ENCODE assay signal across 20 cellular contexts in the genomic region with DNA sequence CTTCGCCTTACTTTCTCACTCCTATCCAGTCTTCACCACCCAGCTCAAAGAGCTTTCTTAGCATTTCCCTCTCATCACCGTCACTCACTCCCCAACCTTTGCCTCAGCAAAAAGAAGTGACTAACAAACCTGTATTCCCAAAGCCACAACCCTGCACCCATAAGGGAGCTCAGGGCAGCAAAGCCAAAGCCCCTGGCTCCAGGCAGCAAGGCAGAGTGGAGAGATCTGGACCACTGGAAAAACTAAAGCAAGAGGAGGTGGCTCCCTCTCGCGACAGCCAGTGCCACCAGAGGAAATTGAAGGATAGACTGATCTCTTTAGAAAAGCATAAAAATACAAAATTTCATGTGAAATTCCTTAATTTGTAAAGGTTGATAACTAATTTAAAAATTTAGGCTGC. TPM values are rescaled to one million over a fixed set of nuclear protein-coding genes. Genes with fewer than 3 reads are reported as not detected.
DNase-seq lines count a peak whose midpoint lies in the region; ATAC-seq, FAIRE-seq and TF ChIP-seq lines count a peak whose summit lies in the region.
"Had no signal": no experiment of that assay in that cellular context is flagged by ENCODE, and none has a peak within 500 bp of the region (broad histone marks: within the 10 kb centered on the region; RNA-seq: fewer than 3 reads in every experiment).

No MANE protein-coding gene starts in this region.

- H2BK5ac ChIP-seq in H1 (ENCODE audit: low read depth, low read length): no peak overlapping the region

- H3K4me2 ChIP-seq in H1 (ENCODE audit: insufficient read depth in 1 of 2, low read depth in 2 of 2, low read length in 2 of 2): no peak overlapping the region
- H3K4me2 ChIP-seq: GM23338 had no signal

- H3K4me1 Mint-ChIP-seq in activated CD8-positive, alpha-beta T cell treated with anti-CD3 and anti-CD28 coated beads, Interleukin-2, amount 10 ng/mL, durations not matched to agents 7 days and 5 days (ENCODE audit: low read depth): peaks cover 38% of the 10 kb centered on the region
- peaks cover 14% of the 10 kb centered on the region for H3K4me1 Mint-ChIP-seq in activated CD8-positive, alpha-beta T cell treated with anti-CD3 and anti-CD28 coated beads for 36 hours (ENCODE audit: low read depth)
- H3K4me1 Mint-ChIP-seq in type B pancreatic cell (ENCODE audit: unreplicated experiment) (peaks cover 36% of the 10 kb centered on the region), glutamatergic neuron (ENCODE audit: low read depth, unreplicated experiment) (peaks cover 8% of the 10 kb centered on the region)

- no peaks in the 10 kb centered on the region for H3K36me3 ChIP-seq in H1 (ENCODE audit: control insufficient read depth in 2 of 4, insufficient read depth in 4 of 4, low read length in 3 of 4)
- H3K36me3 ChIP-seq: Peyer's patch had no signal

- H2AFZ ChIP-seq in H1 (ENCODE audit: low read length): no peak overlapping the region
- H2AFZ ChIP-seq: GM23338 had no signal

- intact Hi-C loops in activated CD8-positive, alpha-beta T cell treated with anti-CD3 and anti-CD28 coated beads for 36 hours (cut with micrococcal nuclease): no loop called here

- no peak for DNase-seq in activated CD8-positive, alpha-beta T cell treated with anti-CD3 and anti-CD28 coated beads, Interleukin-2, amount 10 ng/mL, durations not matched to agents 7 days and 5 days
- DNase-seq in activated CD8-positive, alpha-beta T cell treated with anti-CD3 and anti-CD28 coated beads for 36 hours: no peak
- DNase-seq in RPMI7951 (ENCODE audit: low read depth) (peak; percentile 63), H1 (ENCODE audit: low read depth in 1 of 2, low spot score in 2 of 2) (no peak), type B pancreatic cell (ENCODE audit: extremely low spot score, unreplicated experiment) (no peak), NCI-H345 (lab: John Stamatoyannopoulos, UW) (no peak), glutamatergic neuron (no peak), DMS53 (lab: John Stamatoyannopoulos, UW) (no peak)
- DNase-seq: CD8-positive, alpha-beta T cell; DMS79; KG1; NCI-H1436; NCI-H2029 treated with DMSO at 0.1 percent for 48 hours; NCI-H2171 treated with DMSO at 0.1 percent for 48 hours; NCI-H510A treated with DMSO at 0.1 percent for 48 hours; NCI-H82; Peyer's patch had no signal

- POLR2A ChIA-PET in activated CD8-positive, alpha-beta T cell treated with anti-CD3 and anti-CD28 coated beads, Interleukin-2, amount 10 ng/mL, durations not matched to agents 7 days and 5 days (lab: Charles Lee): no interaction called here
- POLR2A ChIA-PET in activated CD8-positive, alpha-beta T cell treated with anti-CD3 and anti-CD28 coated beads for 36 hours (lab: Charles Lee): no interaction called here
- POLR2A ChIA-PET in H1 (lab: Charles Lee; ENCODE audit: partially characterized antibody): interaction anchor here (0.7 to 1.4 kb wide), 2 partner anchors 25 to 382 kb away, joined by 3 read pairs; partner anchors contain the start of gene CDCP1

- H3K27me3 ChIP-seq in H1 (replicated peaks in 1 of 4; ENCODE audit: control insufficient read depth in 3 of 4, extremely low read depth in 1 of 4, insufficient read depth in 3 of 4, low read length in 3 of 4): peaks cover 0 to 6% (median 0%) of the 10 kb centered on the region in 4 experiments; a peak in 2 of 7 replicates
- H3K27me3 ChIP-seq: Peyer's patch had no signal

- no peak overlapping the region for H2BK120ac ChIP-seq in H1 (replicated peaks; ENCODE audit: low read depth, low read length)

- TF ChIP-seq EP300 in H1 (IDR thresholded peaks at IDR 0.05; ENCODE audit: borderline replicate concordance in 1 of 2, low read depth in 2 of 2, low read length in 2 of 2): no peak

- H3K23me2 ChIP-seq in H1 (ENCODE audit: low read depth, low read length): no peaks in the 10 kb centered on the region

- no peak overlapping the region for H4K5ac ChIP-seq in H1 (ENCODE audit: insufficient read length, low read depth, low read length)

- peak; percentile 24 to 35 for TF ChIP-seq RAD21 in H1 (IDR thresholded peaks at IDR 0.05 in 1 of 2, conservative IDR thresholded peaks at IDR 0.05 in 1 of 2; ENCODE audit: low read depth in 2 of 2, low read length in 2 of 2)

- FAIRE-seq in H1 (lab: Jason Lieb, UNC): no peak
- FAIRE-seq: GM18507 had no signal

- no peak overlapping the region for H3K4me3 ChIP-seq in H1 (ENCODE audit: extremely low read depth in 1 of 4, insufficient read depth in 2 of 4, low read depth in 3 of 4, low read length in 4 of 4)
- H3K4me3 ChIP-seq: GM23338, Peyer's patch had no signal

- no peak overlapping the region for H2BK15ac ChIP-seq in H1 (ENCODE audit: low read length)

- H3K27ac ChIP-seq in H1 (ENCODE audit: low read depth, low read length): no peak overlapping the region
- H3K27ac ChIP-seq: Peyer's patch had no signal

- CTCF ChIA-PET in activated CD8-positive, alpha-beta T cell treated with anti-CD3 and anti-CD28 coated beads, Interleukin-2, amount 10 ng/mL, durations not matched to agents 7 days and 5 days (lab: Charles Lee): no interaction called here
- CTCF ChIA-PET in activated CD8-positive, alpha-beta T cell treated with anti-CD3 and anti-CD28 coated beads for 36 hours (lab: Charles Lee): interaction anchor here (2.1 kb wide), 1 partner anchor 135 kb away, joined by 4 read pairs; no protein-coding TSS in a partner anchor
- CTCF ChIA-PET in H1 (lab: Charles Lee; ENCODE audit: partially characterized antibody): interaction anchor here (0.6 to 2.7 kb wide), 8 partner anchors 24 to 159 kb away, joined by 3 to 9 read pairs (median 4); no protein-coding TSS in a partner anchor

- H3K23ac ChIP-seq in H1 (ENCODE audit: insufficient read length): no peak overlapping the region

- no peak overlapping the region for H2BK20ac ChIP-seq in H1 (ENCODE audit: low read length)

- no peaks in the 10 kb centered on the region for H4K20me1 ChIP-seq in H1 (replicated peaks in 1 of 2; ENCODE audit: control insufficient read depth in 1 of 2, insufficient read depth in 2 of 2, low read length in 2 of 2)

- H3K27ac Mint-ChIP-seq in activated CD8-positive, alpha-beta T cell treated with anti-CD3 and anti-CD28 coated beads, Interleukin-2, amount 10 ng/mL, durations not matched to agents 7 days and 5 days: peak overlapping the region; percentile 24
- H3K27ac Mint-ChIP-seq in activated CD8-positive, alpha-beta T cell treated with anti-CD3 and anti-CD28 coated beads for 36 hours: no peak overlapping the region
- H3K27ac Mint-ChIP-seq in type B pancreatic cell: peak overlapping the region; percentile 24
- H3K27ac Mint-ChIP-seq in glutamatergic neuron (ENCODE audit: unreplicated experiment): no peak overlapping the region
- H3K27ac Mint-ChIP-seq: CD8-positive, alpha-beta T cell; GM23338 had no signal

- peaks cover 8% of the 10 kb centered on the region for H3K27me3 Mint-ChIP-seq in activated CD8-positive, alpha-beta T cell treated with anti-CD3 and anti-CD28 coated beads, Interleukin-2, amount 10 ng/mL, durations not matched to agents 7 days and 5 days (ENCODE audit: low read depth)
- H3K27me3 Mint-ChIP-seq in activated CD8-positive, alpha-beta T cell treated with anti-CD3 and anti-CD28 coated beads for 36 hours: peaks cover 2% of the 10 kb centered on the region
- no peaks in the 10 kb centered on the region for H3K27me3 Mint-ChIP-seq in type B pancreatic cell
- peaks cover 2% of the 10 kb centered on the region for H3K27me3 Mint-ChIP-seq in glutamatergic neuron (ENCODE audit: unreplicated experiment)

- peaks cover 2% of the 10 kb centered on the region for H3K36me3 Mint-ChIP-seq in activated CD8-positive, alpha-beta T cell treated with anti-CD3 and anti-CD28 coated beads, Interleukin-2, amount 10 ng/mL, durations not matched to agents 7 days and 5 days (ENCODE audit: low read depth)
- H3K36me3 Mint-ChIP-seq in activated CD8-positive, alpha-beta T cell treated with anti-CD3 and anti-CD28 coated beads for 36 hours (ENCODE audit: low read depth): no peaks in the 10 kb centered on the region
- H3K36me3 Mint-ChIP-seq in type B pancreatic cell: peaks cover 2% of the 10 kb centered on the region
- H3K36me3 Mint-ChIP-seq in glutamatergic neuron (ENCODE audit: unreplicated experiment): peaks cover 7% of the 10 kb centered on the region
- H3K36me3 Mint-ChIP-seq: CD8-positive, alpha-beta T cell had no signal

- H4K91ac ChIP-seq in H1 (replicated peaks; ENCODE audit: insufficient read length, low read length): no peak overlapping the region

- H2AK5ac ChIP-seq in H1 (ENCODE audit: low read depth, low read length): no peak overlapping the region

- no peak overlapping the region for H3K9ac ChIP-seq in H1 (replicated peaks in 1 of 4; ENCODE audit: extremely low read depth in 1 of 4, low read depth in 3 of 4, low read length in 3 of 4)

- H3K56ac ChIP-seq in H1 (replicated peaks; ENCODE audit: insufficient read length, low read depth, low read length): no peak overlapping the region

- WGBS in H1 (ENCODE audit: extremely low coverage in 1 of 2, insufficient coverage in 1 of 2, insufficient read length in 1 of 2, insufficient replicate concordance in 2 of 2, low coverage in 1 of 2, low lambda C conversion rate in 2 of 2, missing lambda C conversion rate in 1 of 2), 2 experiments: 56% methylated on average over 4 of the region's 4 CpGs; no CpG with 5 or more reads in 1 of the 2 experiments

- no peak for ATAC-seq in activated CD8-positive, alpha-beta T cell treated with anti-CD3 and anti-CD28 coated beads, Interleukin-2, amount 10 ng/mL, durations not matched to agents 7 days and 5 days
- no peak for ATAC-seq in activated CD8-positive, alpha-beta T cell treated with anti-CD3 and anti-CD28 coated beads for 36 hours
- ATAC-seq: CD8-positive, alpha-beta T cell; GM23338 had no signal

- H3K4me1 ChIP-seq in H1 (replicated peaks in 1 of 4; ENCODE audit: control insufficient read depth in 3 of 4, insufficient read depth in 4 of 4, low read length in 3 of 4): peaks cover 1 to 9% (median 5%) of the 10 kb centered on the region in 4 experiments; a peak in 6 of 7 replicates

- H3K4me3 Mint-ChIP-seq in activated CD8-positive, alpha-beta T cell treated with anti-CD3 and anti-CD28 coated beads, Interleukin-2, amount 10 ng/mL, durations not matched to agents 7 days and 5 days: no peak overlapping the region
- no peak overlapping the region for H3K4me3 Mint-ChIP-seq in activated CD8-positive, alpha-beta T cell treated with anti-CD3 and anti-CD28 coated beads for 36 hours
- H3K4me3 Mint-ChIP-seq in type B pancreatic cell (peak overlapping the region; percentile 44), glutamatergic neuron (ENCODE audit: unreplicated experiment) (no peak overlapping the region)
- H3K4me3 Mint-ChIP-seq: CD8-positive, alpha-beta T cell; GM23338 had no signal

- H3K9me3 ChIP-seq in H1 (ENCODE audit: insufficient read depth in 2 of 2, low read depth in 1 of 2, low read length in 1 of 2): no peaks in the 10 kb centered on the region
- H3K9me3 ChIP-seq: Peyer's patch had no signal

- TF ChIP-seq CTCF in activated CD8-positive, alpha-beta T cell treated with anti-CD3 and anti-CD28 coated beads for 36 hours (IDR thresholded peaks at IDR 0.05): no peak
- no peak for TF ChIP-seq CTCF in H1 (IDR thresholded peaks at IDR 0.05; ENCODE audit: control extremely low read depth in 1 of 3, insufficient read depth in 1 of 3, low read depth in 1 of 3, low read length in 3 of 3)
- no peak for TF ChIP-seq CTCF in type B pancreatic cell (conservative IDR thresholded peaks at IDR 0.05)
- no peak for TF ChIP-seq CTCF in glutamatergic neuron (IDR thresholded peaks at IDR 0.05; ENCODE audit: partially characterized antibody, unreplicated experiment)

- no peak overlapping the region for H2BK12ac ChIP-seq in H1 (ENCODE audit: low read depth, low read length)

- no peak for TF ChIP-seq POLR2A in H1 (IDR thresholded peaks at IDR 0.05; ENCODE audit: control extremely low read depth in 1 of 2, low read depth in 2 of 2, low read length in 2 of 2)

- H3K9me3 Mint-ChIP-seq in activated CD8-positive, alpha-beta T cell treated with anti-CD3 and anti-CD28 coated beads, Interleukin-2, amount 10 ng/mL, durations not matched to agents 7 days and 5 days (ENCODE audit: insufficient read depth): no peaks in the 10 kb centered on the region
- no peaks in the 10 kb centered on the region for H3K9me3 Mint-ChIP-seq in activated CD8-positive, alpha-beta T cell treated with anti-CD3 and anti-CD28 coated beads for 36 hours
- H3K9me3 Mint-ChIP-seq in type B pancreatic cell: peaks cover 7% of the 10 kb centered on the region
- H3K9me3 Mint-ChIP-seq in glutamatergic neuron (ENCODE audit: unreplicated experiment): no peaks in the 10 kb centered on the region
- H3K9me3 Mint-ChIP-seq: CD8-positive, alpha-beta T cell; GM23338 had no signal

- H3K14ac ChIP-seq in H1 (ENCODE audit: insufficient read length): no peak overlapping the region

- H4K8ac ChIP-seq in H1 (ENCODE audit: extremely low read depth, insufficient read depth, low read length): no peak overlapping the region; the same call in 1 of the 2 replicates

- no peaks in the 10 kb centered on the region for H3K79me1 ChIP-seq in H1 (ENCODE audit: low read depth, low read length)

- H3K79me2 ChIP-seq in H1 (ENCODE audit: control insufficient read depth in 1 of 2, insufficient read depth in 2 of 2, low read length in 2 of 2): no peaks in the 10 kb centered on the region

- H3K4ac ChIP-seq in H1 (replicated peaks; ENCODE audit: insufficient read length, low read depth, low read length): no peak overlapping the region

- no peak overlapping the region for H3K18ac ChIP-seq in H1 (ENCODE audit: extremely low read depth, low read length)

RNA-seq across cellular contexts. Expression of gene CDCP1, which starts 25.1 kb away (rescaled TPM):
- total RNA-seq in activated CD8-positive, alpha-beta T cell treated with anti-CD3 and anti-CD28 coated beads, Interleukin-2, amount 10 ng/mL, durations not matched to agents 7 days and 5 days: 10 to 100 TPM; 16.4 to 17.7 TPM
- under 1 TPM; 0.32 to 0.36 TPM for total RNA-seq in activated CD8-positive, alpha-beta T cell treated with anti-CD3 and anti-CD28 coated beads for 36 hours
- total RNA-seq in RPMI7951 (2014; rRNA removed; shearing (Covaris generic)): 75.6 and 78.0 TPM in 2 replicates
- 21.2 and 23.3 TPM in 2 replicates for total RNA-seq in H1 (2021; fragmentation: NEBNext Ultra II Directional; extraction: Animal tissue kit (Norgen Biotek cat#: 25700))
- 10.0 and 10.1 TPM in 2 replicates for polyA plus RNA-seq in H1 (2011; rRNA removed)
- 8.8 TPM for polyA plus RNA-seq in H1 (2011; cell fraction: cytosol; rRNA removed)
- 14.0 TPM for polyA plus RNA-seq in H1 (2011; cell fraction: nucleus; rRNA removed)
- polyA plus RNA-seq in H1 (2012, experiment 1 of 2): 10.8 to 12.0 TPM (median 11.1 TPM) in 4 replicates
- 5.5 TPM for polyA plus RNA-seq in H1 (2012, experiment 2 of 2)
- polyA plus RNA-seq in H1 (2013, experiment 1 of 2): 20.0 TPM
- 22.4 TPM for polyA plus RNA-seq in H1 (2013, experiment 2 of 2)
- polyA minus RNA-seq in H1 (2011; rRNA and poly(A)+ RNA removed): 17.6 and 19.4 TPM in 2 replicates
- polyA minus RNA-seq in H1 (2011; cell fraction: cytosol; rRNA and poly(A)+ RNA removed): 14.3 TPM
- polyA minus RNA-seq in H1 (2011; cell fraction: nucleus; rRNA and poly(A)+ RNA removed): 11.4 TPM
- total RNA-seq in type B pancreatic cell (ENCODE audit: low replicate concordance): 26.3 and 82.5 TPM in 2 replicates
- total RNA-seq in glutamatergic neuron (ENCODE audit: unreplicated experiment): 0.71 TPM
- total RNA-seq: CD8-positive, alpha-beta T cell; G401 had no signal

RNA-seq across cellular contexts. Expression of gene TMEM158, which starts 54.8 kb away (rescaled TPM):
- total RNA-seq in activated CD8-positive, alpha-beta T cell treated with anti-CD3 and anti-CD28 coated beads, Interleukin-2, amount 10 ng/mL, durations not matched to agents 7 days and 5 days: under 1 TPM; 0.13 to 0.24 TPM
- not detected for total RNA-seq in activated CD8-positive, alpha-beta T cell treated with anti-CD3 and anti-CD28 coated beads for 36 hours
- 152 and 160 TPM in 2 replicates for total RNA-seq in RPMI7951 (2014; rRNA removed; shearing (Covaris generic))
- 30.3 and 35.5 TPM in 2 replicates for total RNA-seq in H1 (2021; fragmentation: NEBNext Ultra II Directional; extraction: Animal tissue kit (Norgen Biotek cat#: 25700))
- 6.8 and 17.5 TPM in 2 replicates for polyA plus RNA-seq in H1 (2011; rRNA removed)
- polyA plus RNA-seq in H1 (2011; cell fraction: cytosol; rRNA removed): 13.1 TPM
- 13.5 TPM for polyA plus RNA-seq in H1 (2011; cell fraction: nucleus; rRNA removed)
- 9.6 to 16.2 TPM (median 14.0 TPM) in 4 replicates for polyA plus RNA-seq in H1 (2012, experiment 1 of 2)
- polyA plus RNA-seq in H1 (2012, experiment 2 of 2): 13.0 TPM
- 20.9 TPM for polyA plus RNA-seq in H1 (2013, experiment 1 of 2)
- 20.0 TPM for polyA plus RNA-seq in H1 (2013, experiment 2 of 2)
- 1.3 and 1.8 TPM in 2 replicates for polyA minus RNA-seq in H1 (2011; rRNA and poly(A)+ RNA removed)
- polyA minus RNA-seq in H1 (2011; cell fraction: cytosol; rRNA and poly(A)+ RNA removed): 11.8 TPM
- 6.5 TPM for polyA minus RNA-seq in H1 (2011; cell fraction: nucleus; rRNA and poly(A)+ RNA removed)
- total RNA-seq in type B pancreatic cell (ENCODE audit: low replicate concordance) (8.9 and 10.1 TPM in 2 replicates), glutamatergic neuron (ENCODE audit: unreplicated experiment) (7.8 TPM)
- total RNA-seq: CD8-positive, alpha-beta T cell; G401 had no signal

Comparison
In these comparisons a context has a peak if more than half of its experiments do, and no peak if none do; other contexts are left out.
1. H3K27ac Mint-ChIP-seq: peak in activated CD8-positive, alpha-beta T cell treated with anti-CD3 and anti-CD28 coated beads, Interleukin-2, amount 10 ng/mL, durations not matched to agents 7 days and 5 days (single experiment) and type B pancreatic cell (single experiment); none in activated CD8-positive, alpha-beta T cell treated with anti-CD3 and anti-CD28 coated beads for 36 hours (single experiment) and glutamatergic neuron (single experiment).
2. RNA of gene CDCP1, which starts 25.1 kb away (total RNA-seq): 75.6 to 78.0 TPM in RPMI7951, 26.3 to 82.5 TPM in type B pancreatic cell, 21.2 to 23.3 TPM in H1 and 16.4 to 17.7 TPM in activated CD8-positive, alpha-beta T cell treated with anti-CD3 and anti-CD28 coated beads, Interleukin-2, amount 10 ng/mL, durations not matched to agents 7 days and 5 days; 0.71 TPM in glutamatergic neuron (single experiment) and 0.32 to 0.36 TPM in activated CD8-positive, alpha-beta T cell treated with anti-CD3 and anti-CD28 coated beads for 36 hours; every median in the first group is over 10 times any median in the second.